Comparison of ENCODE assay signal across 9 cellular contexts in the genomic region with DNA sequence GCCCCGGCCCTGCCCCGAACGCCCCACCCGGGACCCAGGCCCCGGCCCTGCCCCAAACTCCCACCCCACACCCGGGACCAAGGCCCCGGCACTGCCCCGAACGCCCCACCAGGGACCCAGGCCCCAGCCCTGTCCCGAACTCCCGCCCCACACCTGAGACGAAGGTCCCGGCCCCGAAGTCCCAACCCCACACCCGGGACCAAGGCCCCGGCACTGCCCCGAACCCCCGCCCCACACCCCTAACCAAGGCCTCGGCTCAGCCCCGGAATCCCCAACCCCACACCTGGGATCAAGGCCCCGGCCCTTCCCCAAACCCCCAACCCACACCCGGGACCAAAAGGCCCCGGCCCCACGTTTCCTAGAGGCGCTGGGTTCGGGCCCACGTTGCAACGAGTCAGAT. TPM values are rescaled to one million over a fixed set of nuclear protein-coding genes. Genes with fewer than 3 reads are reported as not detected.
DNase-seq lines count a peak whose midpoint lies in the region; TF ChIP-seq lines count a peak whose summit lies in the region.
"Had no signal": no experiment of that assay in that cellular context is flagged by ENCODE, and none has a peak within 500 bp of the region (broad histone marks: within the 10 kb centered on the region; RNA-seq: fewer than 3 reads in every experiment).

No MANE protein-coding gene starts in this region.

- H3K4me1 Mint-ChIP-seq in MCF 10A (ENCODE audit: insufficient read depth, unreplicated experiment) (peaks cover 24% of the 10 kb centered on the region), nephron (peaks cover 24% of the 10 kb centered on the region)

- BruUV-seq in A673 (replicated peaks; lab: Mats Ljungman, UMichigan) (no TSS peak), MCF 10A (replicated peaks; lab: Mats Ljungman, UMichigan) (no TSS peak)

- TF ChIP-seq CTCF in A673 (conservative IDR thresholded peaks at IDR 0.05; ENCODE audit: low read depth, low read length): no peak
- TF ChIP-seq CTCF in MCF 10A (IDR thresholded peaks at IDR 0.05; ENCODE audit: unreplicated experiment): no peak
- no peak for TF ChIP-seq CTCF in nephron (IDR thresholded peaks at IDR 0.05; ENCODE audit: unreplicated experiment in 3 of 3)

- peak overlapping the region; percentile 63 for H3K4me3 Mint-ChIP-seq in MCF 10A (ENCODE audit: unreplicated experiment)
- H3K4me3 Mint-ChIP-seq in nephron: peak overlapping the region; percentile 79 to 91 (median 88)

- H3K4me3 ChIP-seq in A673 (ENCODE audit: low read depth, low read length, poor library complexity, severe bottlenecking): peak overlapping the region; percentile 91

- H3K27me3 Mint-ChIP-seq in MCF 10A (ENCODE audit: insufficient read depth, unreplicated experiment) (no peaks in the 10 kb centered on the region), nephron (ENCODE audit: low read depth) (no peaks in the 10 kb centered on the region)

- H3K27ac Mint-ChIP-seq in MCF 10A (ENCODE audit: low read depth, unreplicated experiment) (peak overlapping the region; percentile 81), nephron (peak overlapping the region; percentile 34 to 97 (median 96))

- intact Hi-C loops in A673 (cut with micrococcal nuclease; ENCODE audit: unreplicated experiment): no loop called here
- intact Hi-C loops in MCF 10A (cut with micrococcal nuclease): no loop called here

- H3K36me3 ChIP-seq in A673 (ENCODE audit: insufficient read depth, low read length, poor library complexity, severe bottlenecking): no peaks in the 10 kb centered on the region
- peaks cover 13% of the 10 kb centered on the region; the same call in 1 of the 2 replicates for H3K36me3 ChIP-seq in KOPT-K1 (ENCODE audit: insufficient read depth, low read length)

- H3K27me3 ChIP-seq in A673 (replicated peaks; ENCODE audit: insufficient read depth, low read depth, low read length, poor library complexity): no peaks in the 10 kb centered on the region

- H3K27ac ChIP-seq in A673 (ENCODE audit: low read depth, low read length, poor library complexity, severe bottlenecking): peak overlapping the region; percentile 89
- H3K27ac ChIP-seq in KOPT-K1 (ENCODE audit: low read depth, low read length, poor library complexity, severe bottlenecking): peak overlapping the region; percentile 82

- H3K4me1 ChIP-seq in A673 (ENCODE audit: insufficient read depth, low read length, poor library complexity, severe bottlenecking): peaks cover 13% of the 10 kb centered on the region

- H3K36me3 Mint-ChIP-seq in MCF 10A (ENCODE audit: insufficient read depth, unreplicated experiment) (no peaks in the 10 kb centered on the region), nephron (ENCODE audit: low read depth) (no peaks in the 10 kb centered on the region)

- H3K9me3 ChIP-seq in A673 (ENCODE audit: low read depth, low read length, poor library complexity, severe bottlenecking) (no peaks in the 10 kb centered on the region), KOPT-K1 (ENCODE audit: insufficient read depth, low read length, poor library complexity, severe bottlenecking) (no peaks in the 10 kb centered on the region)

- CTCF ChIA-PET in A673 (lab: Charles Lee): no interaction called here
- CTCF ChIA-PET in MCF 10A (lab: Yijun Ruan, JAX): no interaction called here

- no peak for DNase-seq in A673 (ENCODE audit: low spot score)
- DNase-seq in MCF 10A (ENCODE audit: unreplicated experiment): no peak
- DNase-seq in NCI-H2081 (lab: John Stamatoyannopoulos, UW): no peak
- no peak for DNase-seq in NCI-H2227 (lab: John Stamatoyannopoulos, UW; ENCODE audit: unreplicated experiment)
- DNase-seq in C1 segment of cervical spinal cord (lab: John Stamatoyannopoulos, UW): no peak
- DNase-seq in stimulated activated CD4-positive, alpha-beta T cell treated with anti-CD3 and anti-CD28 coated beads, Interleukin-4, amount 100 ng/mL, for 24 hours: no peak
- DNase-seq: RPMI8226 had no signal

- POLR2A ChIA-PET in A673 (lab: Charles Lee; ENCODE audit: low non-redundant PET) (no interaction called here), MCF 10A (lab: Yijun Ruan, JAX) (interaction anchor here (1.1 to 2.4 kb wide), 3 partner anchors 54 to 117 kb away, joined by 4 to 11 read pairs (median 5); partner anchors contain the start of gene GTPBP4)

- H3K9me3 Mint-ChIP-seq in MCF 10A (ENCODE audit: unreplicated experiment) (no peaks in the 10 kb centered on the region), nephron (no peaks in the 10 kb centered on the region)

RNA-seq across cellular contexts. Expression of gene LARP4B, which starts 1.1 kb away (rescaled TPM):
- 101 and 104 TPM in 2 replicates for total RNA-seq in A673 (2021)
- total RNA-seq in MCF 10A (2022): 127 and 131 TPM in 2 replicates

RNA-seq across cellular contexts. Expression of gene GTPBP4, which starts 55.6 kb away (rescaled TPM):
- total RNA-seq in A673 (2021) (137 and 163 TPM in 2 replicates), MCF 10A (2022) (138 and 142 TPM in 2 replicates)
